Comparison of ENCODE assay signal across 5 cellular contexts in genomic region chr5:12114075-12114474, GRCh38.
"Had no signal": no experiment of that assay in that cellular context is flagged by ENCODE, and none has a peak within 500 bp of the region (broad histone marks: within the 10 kb centered on the region; RNA-seq: fewer than 3 reads in every experiment).

No MANE protein-coding gene starts in this region.

- H3K4me3 ChIP-seq: K562 had no signal

- DNase-seq: IMR-90, KBM-7, KG1 had no signal

- H3K27ac ChIP-seq: HL-60 had no signal
